ENCODE assay signal across 24 cellular contexts in genomic region chr14:95300697-95301526, GRCh38.
DNase-seq lines count a peak whose midpoint lies in the region; ATAC-seq and TF ChIP-seq lines count a peak whose summit lies in the region.
"Had no signal": no experiment of that assay in that cellular context is flagged by ENCODE, and none has a peak within 500 bp of the region (broad histone marks: within the 10 kb centered on the region; RNA-seq: fewer than 3 reads in every experiment).

No MANE protein-coding gene starts in this region.

- DNase-seq in Ammon's horn (ENCODE audit: low spot score) (peak; percentile 93), RWPE2 (ENCODE audit: low spot score) (peak; percentile 38), hypothalamus (lab: John Stamatoyannopoulos, UW) (peak in 27 of 51 donors; percentile 26 to 91 (median 61)), pons (ENCODE audit: low spot score) (peak; percentile 97), COLO829 (ENCODE audit: low spot score) (no peak), SHP77 treated with DMSO at 0.1 percent for 48 hours (lab: John Stamatoyannopoulos, UW) (no peak)
- DNase-seq in T-helper 2 cell treated with Interferon-gamma antibody and Interleukin-4, amounts not matched to agents 5 μg/mL and 100 μg/mL, for 36 hours (ENCODE audit: low spot score): no peak
- DNase-seq: activated CD4-positive, alpha-beta T cell treated with anti-CD3 and anti-CD28 coated beads, Interleukin-2, amount 10 ng/mL, durations not matched to agents 7 days and 5 days; activated CD8-positive, alpha-beta memory T cell treated with anti-CD3 and anti-CD28 coated beads, Interleukin-2, amount 50 U/mL, for 48 hours; activated effector memory CD4-positive, alpha-beta T cell treated with anti-CD3 and anti-CD28 coated beads, Interleukin-2, amount 50 U/mL, for 16 hours; CD4-positive, CD25-positive, alpha-beta regulatory T cell; effector memory CD4-positive, alpha-beta T cell; esophagus squamous epithelium; heart right ventricle; MG63; NCI-H146; NCI-H2227 treated with DMSO at 0.1 percent for 48 hours; stimulated activated CD8-positive, alpha-beta memory T cell treated with anti-CD3 and anti-CD28 coated beads, Interleukin-4, amount 100 ng/mL, for 48 hours; SW 1271 had no signal

- no peak overlapping the region for H3K27ac Mint-ChIP-seq in T-helper 2 cell treated with Interferon-gamma antibody and Interleukin-4, amounts not matched to agents 5 μg/mL and 100 μg/mL, for 36 hours
- H3K27ac Mint-ChIP-seq: activated CD4-positive, alpha-beta T cell treated with anti-CD3 and anti-CD28 coated beads, Interleukin-2, amount 10 ng/mL, durations not matched to agents 7 days and 5 days; CD4-positive, CD25-positive, alpha-beta regulatory T cell had no signal

- no peak for TF ChIP-seq CTCF in RWPE2 (IDR thresholded peaks at IDR 0.05; ENCODE audit: poor library complexity, severe bottlenecking)

- H3K4me1 Mint-ChIP-seq in T-helper 2 cell treated with Interferon-gamma antibody and Interleukin-4, amounts not matched to agents 5 μg/mL and 100 μg/mL, for 36 hours (ENCODE audit: low read depth): no peaks in the 10 kb centered on the region
- H3K4me1 Mint-ChIP-seq: activated CD4-positive, alpha-beta T cell treated with anti-CD3 and anti-CD28 coated beads, Interleukin-2, amount 10 ng/mL, durations not matched to agents 7 days and 5 days; CD4-positive, CD25-positive, alpha-beta regulatory T cell; central memory CD8-positive, alpha-beta T cell had no signal

- no peaks in the 10 kb centered on the region for H3K27me3 ChIP-seq in RWPE2 (ENCODE audit: insufficient read depth, poor library complexity, severe bottlenecking)
- H3K27me3 ChIP-seq: heart right ventricle, MG63, tibial artery had no signal

- no peaks in the 10 kb centered on the region for H3K9me3 Mint-ChIP-seq in T-helper 2 cell treated with Interferon-gamma antibody and Interleukin-4, amounts not matched to agents 5 μg/mL and 100 μg/mL, for 36 hours
- H3K9me3 Mint-ChIP-seq: activated CD4-positive, alpha-beta T cell treated with anti-CD3 and anti-CD28 coated beads, Interleukin-2, amount 10 ng/mL, durations not matched to agents 7 days and 5 days; central memory CD8-positive, alpha-beta T cell had no signal

- H3K27me3 Mint-ChIP-seq in T-helper 2 cell treated with Interferon-gamma antibody and Interleukin-4, amounts not matched to agents 5 μg/mL and 100 μg/mL, for 36 hours (ENCODE audit: low read depth): peaks cover 24% of the 10 kb centered on the region

- H3K36me3 Mint-ChIP-seq in T-helper 2 cell treated with Interferon-gamma antibody and Interleukin-4, amounts not matched to agents 5 μg/mL and 100 μg/mL, for 36 hours (ENCODE audit: low read depth): no peaks in the 10 kb centered on the region
- H3K36me3 Mint-ChIP-seq: CD4-positive, CD25-positive, alpha-beta regulatory T cell had no signal

- H3K27ac ChIP-seq in RWPE2 (ENCODE audit: poor library complexity, severe bottlenecking): no peak overlapping the region
- H3K27ac ChIP-seq: A549, skin epidermis, tibial artery had no signal

- no peak overlapping the region for H3K4me3 Mint-ChIP-seq in T-helper 2 cell treated with Interferon-gamma antibody and Interleukin-4, amounts not matched to agents 5 μg/mL and 100 μg/mL, for 36 hours
- H3K4me3 Mint-ChIP-seq: activated CD4-positive, alpha-beta T cell treated with anti-CD3 and anti-CD28 coated beads, Interleukin-2, amount 10 ng/mL, durations not matched to agents 7 days and 5 days; CD4-positive, CD25-positive, alpha-beta regulatory T cell; central memory CD8-positive, alpha-beta T cell had no signal

- no peak overlapping the region for H3K4me3 ChIP-seq in RWPE2 (ENCODE audit: severe bottlenecking)
- H3K4me3 ChIP-seq: A549, esophagus squamous epithelium, heart right ventricle, MG63, skin epidermis, tibial artery had no signal

- ATAC-seq in RWPE2 (ENCODE audit: low read depth): no peak
- no peak for ATAC-seq in GM21529 (IDR thresholded peaks at IDR 0.05; ENCODE audit: unreplicated experiment)
- ATAC-seq: A549 had no signal

- no peaks in the 10 kb centered on the region for H3K4me1 ChIP-seq in RWPE2 (ENCODE audit: insufficient read depth, poor library complexity, severe bottlenecking)
- H3K4me1 ChIP-seq: A549 had no signal

- H3K9me3 ChIP-seq in RWPE2 (ENCODE audit: severe bottlenecking): no peaks in the 10 kb centered on the region
- H3K9me3 ChIP-seq: A549, esophagus squamous epithelium, MG63 had no signal

- no peaks in the 10 kb centered on the region for H3K36me3 ChIP-seq in RWPE2 (ENCODE audit: low read depth)
- H3K36me3 ChIP-seq: esophagus squamous epithelium, heart right ventricle, MG63, tibial artery had no signal

Comparison
In these comparisons a context has a peak if more than half of its experiments do, and no peak if none do; other contexts are left out.
1. DNase-seq: peak in Ammon's horn (single experiment), RWPE2 (single experiment), hypothalamus (27 of 51) and pons (single experiment); none in COLO829 (single experiment), SHP77 treated with DMSO at 0.1 percent for 48 hours (single experiment) and T-helper 2 cell treated with Interferon-gamma antibody and Interleukin-4, amounts not matched to agents 5 μg/mL and 100 μg/mL, for 36 hours (single experiment).